13 cellular contexts compared by ENCODE assay signal in genomic region chr5:95726811-95727763, GRCh38.
DNase-seq lines count a peak whose midpoint lies in the region; FAIRE-seq and TF ChIP-seq lines count a peak whose summit lies in the region.
"Had no signal": no experiment of that assay in that cellular context is flagged by ENCODE, and none has a peak within 500 bp of the region (broad histone marks: within the 10 kb centered on the region; RNA-seq: fewer than 3 reads in every experiment).

No MANE protein-coding gene starts in this region.

- no peaks in the 10 kb centered on the region for H4K20me1 ChIP-seq in OCI-LY3 (ENCODE audit: insufficient read depth, low read length)

- no peak overlapping the region for H3K27ac ChIP-seq in OCI-LY3 (ENCODE audit: low read length)
- H3K27ac ChIP-seq in subcutaneous abdominal adipose tissue (ENCODE audit: low read depth, low read length) = peak overlapping the region; percentile 44
- H3K27ac ChIP-seq: neutrophil had no signal

- H3K4me1 ChIP-seq in OCI-LY3 (ENCODE audit: low read length) (peaks cover 26% of the 10 kb centered on the region), subcutaneous abdominal adipose tissue (ENCODE audit: control insufficient read depth in 5 of 5, insufficient read depth in 5 of 5, low read length in 5 of 5) (peaks cover 2 to 73% (median 60%) of the 10 kb centered on the region in 5 donors)

- H3K4me2 ChIP-seq in OCI-LY3 (ENCODE audit: low read length) = peak overlapping the region; percentile 61

- FAIRE-seq in D721Med (lab: Jason Lieb, UNC) = no peak

- no peaks in the 10 kb centered on the region for H3K79me2 ChIP-seq in OCI-LY3 (ENCODE audit: low read length)

- peak overlapping the region; percentile 17; the same call in 1 of the 2 replicates for H3K4me3 ChIP-seq in OCI-LY3 (ENCODE audit: low read length)
- H3K4me3 ChIP-seq in subcutaneous abdominal adipose tissue (ENCODE audit: low read depth in 1 of 5, low read length in 5 of 5) = peak overlapping the region in 1 of 5 donors; percentile 18

- no peaks in the 10 kb centered on the region for H3K9me3 ChIP-seq in OCI-LY3 (ENCODE audit: insufficient read depth, low read length)
- no peaks in the 10 kb centered on the region for H3K9me3 ChIP-seq in subcutaneous abdominal adipose tissue (ENCODE audit: control insufficient read depth in 5 of 5, low read length in 5 of 5)
- H3K9me3 ChIP-seq: neutrophil had no signal

- H3K9ac ChIP-seq in OCI-LY3 (ENCODE audit: low read length) = no peak overlapping the region
- H3K9ac ChIP-seq in subcutaneous abdominal adipose tissue (ENCODE audit: low read length in 5 of 5) = peak overlapping the region in 1 of 5 donors; percentile 40

- peak overlapping the region; percentile 58; the same call in 1 of the 2 replicates for H2AFZ ChIP-seq in OCI-LY3 (ENCODE audit: low read depth, low read length)

- TF ChIP-seq CTCF in OCI-LY3 (IDR thresholded peaks at IDR 0.05; ENCODE audit: low read depth, low read length) = no peak
- no peak for TF ChIP-seq CTCF in D721Med (IDR thresholded peaks at IDR 0.05; ENCODE audit: insufficient read depth, missing control alignments)

- DNase-seq in DMS79 treated with DMSO at 0.1 percent for 48 hours (lab: John Stamatoyannopoulos, UW) = peak; percentile 12
- DNase-seq in DMS79 (lab: John Stamatoyannopoulos, UW) = no peak
- DNase-seq in fibroblast of peridontal ligament (ENCODE audit: extremely low read depth) = peak; percentile 39
- DNase-seq in ACHN = no peak
- DNase-seq in SW 1271 (lab: John Stamatoyannopoulos, UW) = no peak
- DNase-seq in D721Med (ENCODE audit: insufficient read length, low spot score) = no peak
- DNase-seq: activated CD8-positive, alpha-beta T cell treated with anti-CD3 and anti-CD28 coated beads, Interleukin-2, amount 10 ng/mL, durations not matched to agents 7 days and 5 days; activated naive CD4-positive, alpha-beta T cell treated with anti-CD3 and anti-CD28 coated beads, Interleukin-2, amount 50 U/mL, for 16 hours; stimulated activated CD4-positive, alpha-beta T cell treated with anti-CD3 and anti-CD28 coated beads, Interleukin-2, amount 100 ng/mL, for 24 hours; T-helper 2 cell had no signal

- H3K27me3 ChIP-seq in OCI-LY3 (ENCODE audit: low read depth, low read length) (no peaks in the 10 kb centered on the region), subcutaneous abdominal adipose tissue (ENCODE audit: control insufficient read depth in 5 of 5, insufficient read depth in 4 of 5, low read length in 5 of 5) (no peaks in the 10 kb centered on the region)

- in situ Hi-C loops in ACHN (cut with HindIII; ENCODE audit: low pct_ligation_motif_present, low pct_unique_long_range_greater_than_20kb, low sequenced_read_pairs) = no loop called here

- H3K36me3 ChIP-seq in OCI-LY3 (replicated peaks; ENCODE audit: low read depth, low read length) = no peaks in the 10 kb centered on the region
- H3K36me3 ChIP-seq in subcutaneous abdominal adipose tissue (ENCODE audit: control insufficient read depth in 5 of 5, insufficient read depth in 5 of 5, low read length in 5 of 5) = no peaks in the 10 kb centered on the region
- H3K36me3 ChIP-seq: neutrophil had no signal

Comparison
In these comparisons a context has a peak if more than half of its experiments do, and no peak if none do; other contexts are left out.
1. DNase-seq: peak in DMS79 treated with DMSO at 0.1 percent for 48 hours (single experiment) and fibroblast of peridontal ligament (single experiment); none in DMS79 (single experiment), ACHN (single experiment), SW 1271 (0 of 2) and D721Med (single experiment).